ENCODE assay signal across 8 cellular contexts in genomic region chr3:39065197-39065596, GRCh38. TPM values are rescaled to one million over a fixed set of nuclear protein-coding genes. Genes with fewer than 3 reads are reported as not detected.
DNase-seq lines count a peak whose midpoint lies in the region; ATAC-seq, FAIRE-seq and TF ChIP-seq lines count a peak whose summit lies in the region.

No MANE protein-coding gene starts in this region.

- FAIRE-seq in A549 (lab: Jason Lieb, UNC) (no peak), kidney (lab: Jason Lieb, UNC) (no peak)

- no peak overlapping the region for H2BK120ac ChIP-seq in H9 (ENCODE audit: low read depth, low read length, poor library complexity, severe bottlenecking)

- H3K9me3 ChIP-seq in A549 = no peaks in the 10 kb centered on the region
- H3K9me3 ChIP-seq in H9 (ENCODE audit: control insufficient read depth, low read depth, low read length) = no peaks in the 10 kb centered on the region
- H3K9me3 ChIP-seq in kidney (ENCODE audit: control insufficient read depth in 1 of 2, low read length in 2 of 2) = no peaks in the 10 kb centered on the region
- no peaks in the 10 kb centered on the region for H3K9me3 ChIP-seq in esophagus muscularis mucosa

- H3K79me1 ChIP-seq in H9 (ENCODE audit: insufficient read depth, low read depth, low read length, poor library complexity, severe bottlenecking) = peaks cover 8% of the 10 kb centered on the region

- TF ChIP-seq CTCF in A549 (IDR thresholded peaks at IDR 0.05) (no peak; the same call in 2 of the 3 replicates), H9 (conservative IDR thresholded peaks at IDR 0.05) (peak; percentile 64), kidney (IDR thresholded peaks at IDR 0.05; ENCODE audit: borderline replicate concordance, extremely low read depth, insufficient read depth) (peak; percentile 30), esophagus muscularis mucosa (IDR thresholded peaks at IDR 0.05) (peak in 1 of 3 experiments; percentile 15)

- H3K9me3 Mint-ChIP-seq in H9 = no peaks in the 10 kb centered on the region
- peaks cover 2% of the 10 kb centered on the region for H3K9me3 Mint-ChIP-seq in activated CD4-positive, alpha-beta memory T cell treated with anti-CD3 and anti-CD28 coated beads for 36 hours

- peak; percentile 99 for ATAC-seq in A549

- no peak overlapping the region for H3K56ac ChIP-seq in H9 (ENCODE audit: insufficient read length, low read depth, low read length)

- 61% methylated on average over 1 of the region's 1 CpG for WGBS in A549 (ENCODE audit: missing lambda C conversion rate)
- no CpG with 5 or more reads among the region's 1 CpG for WGBS in H9 (ENCODE audit: extremely low coverage, insufficient read length, low lambda C conversion rate)
- WGBS in esophagus muscularis mucosa = 45% methylated on average over 1 of the region's 1 CpG

- CTCF ChIA-PET in A549 (lab: Yijun Ruan, JAX) = interaction anchor here (0.6 to 1.4 kb wide), 3 partner anchors 29 to 362 kb away, joined by 3 to 5 read pairs (median 4); no protein-coding TSS in a partner anchor
- CTCF ChIA-PET in activated CD4-positive, alpha-beta memory T cell treated with anti-CD3 and anti-CD28 coated beads for 36 hours (lab: Charles Lee) = interaction anchor here (0.8 to 1.5 kb wide), 3 partner anchors 9 to 56 kb away, joined by 3 to 6 read pairs (median 4); no protein-coding TSS in a partner anchor

- POLR2A ChIA-PET in A549 (lab: Yijun Ruan, JAX) = no interaction called here
- POLR2A ChIA-PET in activated CD4-positive, alpha-beta memory T cell treated with anti-CD3 and anti-CD28 coated beads for 36 hours (lab: Charles Lee) = interaction anchor here (1.0 kb wide), 1 partner anchor 22 kb away, joined by 3 read pairs; no protein-coding TSS in a partner anchor

- H4K8ac ChIP-seq in H9 (replicated peaks; ENCODE audit: insufficient read length, low read depth, low read length) = no peak overlapping the region

- H3K4me2 ChIP-seq in A549 = no peak overlapping the region
- H3K4me2 ChIP-seq in H9 (ENCODE audit: insufficient read depth, insufficient read length, low read length) = no peak overlapping the region

- TF ChIP-seq POLR2A in A549 (IDR thresholded peaks at IDR 0.05; ENCODE audit: low read length) = no peak
- TF ChIP-seq POLR2A in esophagus muscularis mucosa (IDR thresholded peaks at IDR 0.05; ENCODE audit: low read depth) = no peak

- H4K5ac ChIP-seq in H9 (ENCODE audit: insufficient read length, low read depth, low read length) = no peak overlapping the region

- H2BK20ac ChIP-seq in H9 (ENCODE audit: low read depth, low read length, poor library complexity, severe bottlenecking) = no peak overlapping the region

- H3K4me3 ChIP-seq in A549 = no peak overlapping the region
- no peak overlapping the region for H3K4me3 ChIP-seq in kidney (ENCODE audit: low read length in 2 of 2)
- no peak overlapping the region for H3K4me3 ChIP-seq in esophagus muscularis mucosa

- H2AFZ ChIP-seq in H9 (ENCODE audit: low read length) = no peak overlapping the region

- H3K36me3 Mint-ChIP-seq in H9 (ENCODE audit: insufficient read depth in 1 of 3, low read depth in 3 of 3) = peaks cover 3 to 24% (median 23%) of the 10 kb centered on the region in 3 experiments; a peak in 6 of 7 replicates
- H3K36me3 Mint-ChIP-seq in activated CD4-positive, alpha-beta memory T cell treated with anti-CD3 and anti-CD28 coated beads for 36 hours = peaks cover 21% of the 10 kb centered on the region

- no peaks in the 10 kb centered on the region for H3K27me3 Mint-ChIP-seq in H9 (ENCODE audit: low read depth)
- no peaks in the 10 kb centered on the region for H3K27me3 Mint-ChIP-seq in activated CD4-positive, alpha-beta memory T cell treated with anti-CD3 and anti-CD28 coated beads for 36 hours

- H3K4me1 ChIP-seq in A549 (no peaks in the 10 kb centered on the region), H9 (ENCODE audit: insufficient read depth, low read length) (no peaks in the 10 kb centered on the region), kidney (ENCODE audit: control insufficient read depth in 1 of 2, insufficient read depth in 1 of 2, low read depth in 1 of 2, low read length in 2 of 2) (peaks cover 0 to 3% of the 10 kb centered on the region in 2 donors), esophagus muscularis mucosa (peaks cover 0 to 6% (median 2%) of the 10 kb centered on the region in 4 donors)

- H2BK12ac ChIP-seq in H9 (ENCODE audit: insufficient read length, low read depth, low read length) = no peak overlapping the region

- intact Hi-C loops in activated CD4-positive, alpha-beta memory T cell treated with anti-CD3 and anti-CD28 coated beads for 36 hours (cut with micrococcal nuclease) = loop anchor here (2.0 kb wide), 1 partner anchor 18 kb away; no protein-coding TSS in a partner anchor
- intact Hi-C loops in kidney (cut with DNase I) = no loop called here
- intact Hi-C loops in esophagus muscularis mucosa (cut with DNase I) = no loop called here

- H3K4me1 Mint-ChIP-seq in H9 = no peaks in the 10 kb centered on the region
- peaks cover 27% of the 10 kb centered on the region for H3K4me1 Mint-ChIP-seq in activated CD4-positive, alpha-beta memory T cell treated with anti-CD3 and anti-CD28 coated beads for 36 hours (ENCODE audit: low read depth)

- no peak overlapping the region for H3T11ph ChIP-seq in H9 (ENCODE audit: low read length)

- TF ChIP-seq EP300 in A549 (IDR thresholded peaks at IDR 0.05) (no peak), esophagus muscularis mucosa (IDR thresholded peaks at IDR 0.05) (no peak)

- no peak overlapping the region for H4K91ac ChIP-seq in H9 (ENCODE audit: insufficient read length, low read depth, low read length)

- H3K36me3 ChIP-seq in kidney (ENCODE audit: control insufficient read depth in 1 of 2, insufficient read depth in 2 of 2, low read length in 2 of 2) (peaks cover 9 to 22% of the 10 kb centered on the region in 2 donors), esophagus muscularis mucosa (peaks cover 17 to 61% (median 43%) of the 10 kb centered on the region in 4 donors)

- H3K14ac ChIP-seq in H9 (ENCODE audit: insufficient read depth, low read length) = no peak overlapping the region

- no peak overlapping the region for H3K18ac ChIP-seq in H9 (ENCODE audit: insufficient read length, low read depth, low read length)

- no peak overlapping the region for H2BK5ac ChIP-seq in H9 (ENCODE audit: insufficient read length, low read length)

- H2AK5ac ChIP-seq in H9 (ENCODE audit: insufficient read length, low read length) = no peak overlapping the region

- no peaks in the 10 kb centered on the region for H3K79me2 ChIP-seq in H9 (ENCODE audit: insufficient read depth, low read length)

- DNase-seq in A549 (ENCODE audit: low read depth in 1 of 2, low spot score in 1 of 2) (peak; percentile 35 to 51), GM04504 (ENCODE audit: low read depth) (peak; percentile 6), H9 (peak; percentile 63), Kasumi-1 (lab: John Stamatoyannopoulos, UW) (peak; percentile 93 to 96), kidney (no peak), esophagus muscularis mucosa (ENCODE audit: extremely low spot score) (no peak), NCI-H2029 (lab: John Stamatoyannopoulos, UW) (no peak)
- DNase-seq in activated CD4-positive, alpha-beta memory T cell treated with anti-CD3 and anti-CD28 coated beads for 36 hours = peak; percentile 55

- no peaks in the 10 kb centered on the region for H3K27me3 ChIP-seq in H9 (ENCODE audit: insufficient read depth, low read length)
- H3K27me3 ChIP-seq in esophagus muscularis mucosa = no peaks in the 10 kb centered on the region

- H3K27ac ChIP-seq in A549 = no peak overlapping the region
- H3K27ac ChIP-seq in H9 (ENCODE audit: insufficient read length, low read depth, low read length) = no peak overlapping the region
- no peak overlapping the region for H3K27ac ChIP-seq in kidney (ENCODE audit: low read depth in 2 of 2, low read length in 2 of 2)
- no peak overlapping the region for H3K27ac ChIP-seq in esophagus muscularis mucosa (replicated peaks in 1 of 4)

- no peak overlapping the region for H2BK15ac ChIP-seq in H9 (ENCODE audit: low read depth, low read length)

- no peak overlapping the region for H3K4ac ChIP-seq in H9 (ENCODE audit: low read depth, low read length)

- no peaks in the 10 kb centered on the region for H4K20me1 ChIP-seq in H9 (ENCODE audit: control insufficient read depth, insufficient read depth, insufficient read length)

- no peaks in the 10 kb centered on the region for H3K23me2 ChIP-seq in H9 (ENCODE audit: insufficient read length, low read depth, low read length, poor library complexity, severe bottlenecking)

- H3K23ac ChIP-seq in H9 (ENCODE audit: insufficient read length, low read depth, low read length) = no peak overlapping the region

- no peak for TF ChIP-seq RAD21 in A549 (conservative IDR thresholded peaks at IDR 0.05 in 1 of 2, IDR thresholded peaks at IDR 0.05 in 1 of 2)

- H3K4me3 Mint-ChIP-seq in H9 = no peak overlapping the region
- no peak overlapping the region for H3K4me3 Mint-ChIP-seq in activated CD4-positive, alpha-beta memory T cell treated with anti-CD3 and anti-CD28 coated beads for 36 hours

- H3K9ac ChIP-seq in H9 (ENCODE audit: extremely low read depth, insufficient read length, low read length) = no peak overlapping the region
- H3K9ac ChIP-seq in kidney (ENCODE audit: low read length in 2 of 2) = no peak overlapping the region

- no peak overlapping the region for H3K27ac Mint-ChIP-seq in H9
- peak overlapping the region; percentile 25 for H3K27ac Mint-ChIP-seq in activated CD4-positive, alpha-beta memory T cell treated with anti-CD3 and anti-CD28 coated beads for 36 hours

RNA-seq across cellular contexts. Expression of gene WDR48, which starts 13.4 kb away (rescaled TPM):
- 39.6 and 41.0 TPM in 2 replicates for polyA plus RNA-seq in A549 (2011; rRNA removed)
- polyA plus RNA-seq in A549 (2012; cell fraction: cytosol; rRNA removed) = 6.7 and 8.5 TPM in 2 replicates
- polyA plus RNA-seq in A549 (2012; cell fraction: nucleus; rRNA removed) = 5.7 and 9.7 TPM in 2 replicates
- 18.8 to 21.0 TPM (median 20.0 TPM) in 3 replicates for polyA plus RNA-seq in A549 (2017; fragmentation: RNase III; extraction: RNeasy Plus Mini Kit Qiagen cat#74134 plus additional on column Dnase treatment)
- 18.9 and 20.7 TPM in 2 replicates for polyA minus RNA-seq in A549 (2011; rRNA and poly(A)+ RNA removed)
- 49.3 and 52.7 TPM in 2 replicates for total RNA-seq in H9 (2021)
- 10 to 100 TPM; 38.5 to 43.8 TPM for total RNA-seq in activated CD4-positive, alpha-beta memory T cell treated with anti-CD3 and anti-CD28 coated beads for 36 hours
- total RNA-seq in kidney = 48.3 TPM
- 21.0 TPM for polyA plus RNA-seq in kidney (ENCODE audit: insufficient read depth, low read depth, low replicate concordance)
- total RNA-seq in esophagus muscularis mucosa = 10 to 100 TPM; 25.9 to 40.0 (median 29.8) TPM

RNA-seq across cellular contexts. Expression of gene SCN11A, which starts 13.5 kb away (rescaled TPM):
- polyA plus RNA-seq in A549 (2011; rRNA removed) = not detected in 2 replicates
- not detected in 2 replicates for polyA plus RNA-seq in A549 (2012; cell fraction: cytosol; rRNA removed)
- polyA plus RNA-seq in A549 (2012; cell fraction: nucleus; rRNA removed) = 0.01 TPM in 1 of 2 replicates, not detected in the other
- 0.01 TPM in 1 of 3 replicates, not detected in the others for polyA plus RNA-seq in A549 (2017; fragmentation: RNase III; extraction: RNeasy Plus Mini Kit Qiagen cat#74134 plus additional on column Dnase treatment)
- not detected in 2 replicates for polyA minus RNA-seq in A549 (2011; rRNA and poly(A)+ RNA removed)
- total RNA-seq in H9 (2021) = 0.17 and 0.20 TPM in 2 replicates
- under 1 TPM; 0.02 to 0.05 TPM for total RNA-seq in activated CD4-positive, alpha-beta memory T cell treated with anti-CD3 and anti-CD28 coated beads for 36 hours
- total RNA-seq in kidney = 0.25 TPM
- 0.17 TPM for polyA plus RNA-seq in kidney (ENCODE audit: insufficient read depth, low read depth, low replicate concordance)
- under 1 TPM; 0.34 to 0.99 (median 0.56) TPM for total RNA-seq in esophagus muscularis mucosa

RNA-seq across cellular contexts. Expression of gene GORASP1, which starts 42.2 kb away (rescaled TPM):
- polyA plus RNA-seq in A549 (2011; rRNA removed) = 30.3 and 38.9 TPM in 2 replicates
- 28.3 and 35.0 TPM in 2 replicates for polyA plus RNA-seq in A549 (2012; cell fraction: cytosol; rRNA removed)
- polyA plus RNA-seq in A549 (2012; cell fraction: nucleus; rRNA removed) = 90.4 and 93.9 TPM in 2 replicates
- 27.4 to 36.3 TPM (median 32.3 TPM) in 3 replicates for polyA plus RNA-seq in A549 (2017; fragmentation: RNase III; extraction: RNeasy Plus Mini Kit Qiagen cat#74134 plus additional on column Dnase treatment)
- 44.6 and 45.2 TPM in 2 replicates for polyA minus RNA-seq in A549 (2011; rRNA and poly(A)+ RNA removed)
- 36.1 and 37.4 TPM in 2 replicates for total RNA-seq in H9 (2021)
- total RNA-seq in activated CD4-positive, alpha-beta memory T cell treated with anti-CD3 and anti-CD28 coated beads for 36 hours = 10 to 100 TPM; 32.7 to 34.1 TPM
- total RNA-seq in kidney = 70.9 TPM
- 38.8 TPM for polyA plus RNA-seq in kidney (ENCODE audit: insufficient read depth, low read depth, low replicate concordance)
- 10 to 100 TPM; 53.7 to 88.7 (median 67.8) TPM for total RNA-seq in esophagus muscularis mucosa

RNA-seq across cellular contexts. Expression of gene TTC21A, which starts 42.3 kb away (rescaled TPM):
- polyA plus RNA-seq in A549 (2011; rRNA removed) (1.4 and 2.0 TPM in 2 replicates), A549 (2017; fragmentation: RNase III; extraction: RNeasy Plus Mini Kit Qiagen cat#74134 plus additional on column Dnase treatment) (1.1 to 1.5 TPM (median 1.1 TPM) in 3 replicates), kidney (ENCODE audit: insufficient read depth, low read depth, low replicate concordance) (4.8 TPM)
- 0.84 and 1.1 TPM in 2 replicates for polyA plus RNA-seq in A549 (2012; cell fraction: cytosol; rRNA removed)
- polyA plus RNA-seq in A549 (2012; cell fraction: nucleus; rRNA removed) = 5.0 and 6.6 TPM in 2 replicates
- 3.0 and 6.0 TPM in 2 replicates for polyA minus RNA-seq in A549 (2011; rRNA and poly(A)+ RNA removed)
- total RNA-seq in H9 (2021) (1.7 and 2.3 TPM in 2 replicates), kidney (14.1 TPM), esophagus muscularis mucosa (1 to 10 TPM; 1.7 to 8.6 (median 3.9) TPM)
- 1 to 10 TPM; 1.7 to 1.8 TPM for total RNA-seq in activated CD4-positive, alpha-beta memory T cell treated with anti-CD3 and anti-CD28 coated beads for 36 hours

Comparison
In these comparisons a context has a peak if more than half of its experiments do, and no peak if none do; other contexts are left out.
1. DNase-seq: peak in A549 (2 of 2), GM04504 (single experiment), H9 (single experiment), Kasumi-1 (2 of 2) and activated CD4-positive, alpha-beta memory T cell treated with anti-CD3 and anti-CD28 coated beads for 36 hours (single experiment); none in kidney (single experiment), esophagus muscularis mucosa (single experiment) and NCI-H2029 (single experiment).